ENCODE assay signal across 8 cellular contexts in the genomic region with DNA sequence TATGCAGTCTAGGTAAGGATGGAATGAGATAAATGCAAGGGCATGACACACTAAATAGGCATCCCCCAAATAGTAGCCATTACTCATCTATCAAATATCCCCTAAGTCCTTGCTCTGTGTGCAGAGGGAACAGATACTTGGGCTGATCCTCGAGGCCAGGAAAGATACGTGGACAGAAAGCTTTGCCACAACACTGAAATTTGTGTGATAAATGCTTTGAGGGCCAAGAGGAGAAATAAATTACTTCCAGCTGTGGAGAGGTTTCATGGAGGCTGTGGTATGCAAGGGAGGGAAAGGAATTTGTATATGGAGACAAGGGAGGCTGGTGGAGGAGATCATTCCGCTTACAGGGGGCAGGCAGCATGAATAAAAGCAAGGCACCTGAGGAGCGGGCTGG. TPM values are rescaled to one million over a fixed set of nuclear protein-coding genes. Genes with fewer than 3 reads are reported as not detected.
DNase-seq lines count a peak whose midpoint lies in the region; ATAC-seq and TF ChIP-seq lines count a peak whose summit lies in the region.

No MANE protein-coding gene starts in this region.

- TF ChIP-seq RAD21 in IMR-90 (IDR thresholded peaks at IDR 0.05; ENCODE audit: low read length), result no peak

- DNase-seq in IMR-90, result peak; percentile 94
- DNase-seq in left lung, result no peak
- DNase-seq in transverse colon, result no peak
- DNase-seq in NOMO-1 treated with DMSO at 0.1 percent for 48 hours (lab: John Stamatoyannopoulos, UW; ENCODE audit: unreplicated experiment), result no peak
- no peak for DNase-seq in islet precursor cell
- DNase-seq in substantia nigra (lab: John Stamatoyannopoulos, UW), result no peak

- H2AFZ ChIP-seq in IMR-90 (replicated peaks; ENCODE audit: low read length, poor library complexity), result peak overlapping the region; percentile 80

- peak overlapping the region; percentile 93 for H3K18ac ChIP-seq in IMR-90 (ENCODE audit: low read depth, low read length)

- H3K56ac ChIP-seq in IMR-90 (ENCODE audit: extremely low read depth, insufficient read depth, low read length), result peak overlapping the region; percentile 99

- H3K4me3 ChIP-seq in IMR-90 (ENCODE audit: insufficient read depth, low read depth, low read length), result no peak overlapping the region
- no peak overlapping the region for H3K4me3 ChIP-seq in left lung
- no peak overlapping the region for H3K4me3 ChIP-seq in transverse colon

- H4K91ac ChIP-seq in IMR-90 (ENCODE audit: insufficient read depth, low read depth, low read length), result peak overlapping the region; percentile 99

- TF ChIP-seq POLR2A in IMR-90 (IDR thresholded peaks at IDR 0.05; ENCODE audit: low read depth, low read length) (peak; percentile 50; the same call in 1 of the 2 replicates), transverse colon (IDR thresholded peaks at IDR 0.05) (no peak)

- peak overlapping the region; percentile 99 for H3K4ac ChIP-seq in IMR-90 (ENCODE audit: low read depth, low read length)

- no peak for TF ChIP-seq EP300 in transverse colon (IDR thresholded peaks at IDR 0.05; ENCODE audit: low read depth)

- CTCF ChIA-PET in IMR-90 (lab: Yijun Ruan, JAX), result interaction anchor here (0.9 to 4.9 kb wide), 20 partner anchors 11 to 303 kb away, joined by 3 to 55 read pairs (median 5); partner anchors contain the start of gene G3BP1

- H3K14ac ChIP-seq in IMR-90 (replicated peaks; ENCODE audit: low read depth, low read length), result peak overlapping the region; percentile 98; the same call in 1 of the 2 replicates

- peak overlapping the region; percentile 99 for H2BK20ac ChIP-seq in IMR-90 (ENCODE audit: low read depth, low read length)

- 0 out of 2 replicates have a peak, but pooled peaks cover 4% of the 10 kb centered on the region for H4K20me1 ChIP-seq in IMR-90 (ENCODE audit: insufficient read depth, low read length)

- in situ Hi-C loops in IMR-90 (cut with MboI; ENCODE audit: low sequenced_read_pairs) (loop anchor here (5.0 to 10.0 kb wide), 4 partner anchors 38 to 595 kb away; no protein-coding TSS in a partner anchor), transverse colon (cut with MboI; ENCODE audit: low pct_ligation_motif_present in 1 of 4, low pct_unique_long_range_greater_than_20kb in 1 of 4, low sequenced_read_pairs in 3 of 4) (loop anchor here (5.0 to 25.0 kb wide), 6 partner anchors 75 to 303 kb away; partner anchors contain the start of gene SLC36A1 (in 1 of the 4))

- H2BK5ac ChIP-seq in IMR-90 (ENCODE audit: low read depth, low read length, poor library complexity, severe bottlenecking), result peak overlapping the region; percentile 98

- no peaks in the 10 kb centered on the region for H3K27me3 ChIP-seq in IMR-90 (ENCODE audit: control insufficient read depth, insufficient read depth, low read length)
- H3K27me3 ChIP-seq in left lung, result no peaks in the 10 kb centered on the region
- no peaks in the 10 kb centered on the region for H3K27me3 ChIP-seq in transverse colon

- peak overlapping the region; percentile 98 for H2BK120ac ChIP-seq in IMR-90 (ENCODE audit: low read depth, low read length)

- H3K4me2 ChIP-seq in IMR-90 (ENCODE audit: low read depth, low read length), result peak overlapping the region; percentile 25

- peaks cover 18% of the 10 kb centered on the region for H3K4me1 ChIP-seq in IMR-90 (ENCODE audit: control insufficient read depth, insufficient read depth, low read length)
- peaks cover 18 to 33% of the 10 kb centered on the region in 2 donors for H3K4me1 ChIP-seq in left lung
- peaks cover 3 to 20% (median 10%) of the 10 kb centered on the region in 4 donors for H3K4me1 ChIP-seq in transverse colon

- peak; percentile 58 for ATAC-seq in IMR-90 (ENCODE audit: low read depth)
- ATAC-seq in left lung, result peak; percentile 39
- ATAC-seq in HG03139 (IDR thresholded peaks at IDR 0.05; ENCODE audit: unreplicated experiment), result no peak

- peak overlapping the region; percentile 100 for H3K23ac ChIP-seq in IMR-90 (ENCODE audit: low read depth, low read length)

- H3K27ac ChIP-seq in IMR-90 (ENCODE audit: insufficient read depth, low read length), result peak overlapping the region; percentile 100
- H3K27ac ChIP-seq in cingulate gyrus (ENCODE audit: low read depth, low read length), result peak overlapping the region; percentile 50
- peak overlapping the region; percentile 21 to 79 for H3K27ac ChIP-seq in left lung
- peak overlapping the region; percentile 52 to 74 (median 68) for H3K27ac ChIP-seq in transverse colon
- no peak overlapping the region for H3K27ac ChIP-seq in substantia nigra (ENCODE audit: low read depth, low read length, poor library complexity, severe bottlenecking)

- peak overlapping the region; percentile 97 for H2AK5ac ChIP-seq in IMR-90 (ENCODE audit: low read depth, low read length)

- peak overlapping the region; percentile 90; the same call in 1 of the 2 replicates for H4K5ac ChIP-seq in IMR-90 (ENCODE audit: low read depth, low read length)

- H3K79me1 ChIP-seq in IMR-90 (ENCODE audit: low read depth in 1 of 2, low read length in 2 of 2), result peaks cover 11 to 36% of the 10 kb centered on the region in 2 experiments; a peak in 3 of 4 replicates

- dilution Hi-C loops in IMR-90 (cut with HindIII; ENCODE audit: low sequenced_read_pairs, unreplicated experiment), result no loop called here

- intact Hi-C loops in IMR-90 (cut with micrococcal nuclease) (loop anchor here (1.0 to 5.0 kb wide), 7 partner anchors 22 to 423 kb away; partner anchors contain the start of gene G3BP1), left lung (cut with DNase I) (no loop called here), transverse colon (cut with DNase I; ENCODE audit: low total_unique reads) (loop anchor here (2.0 to 10.0 kb wide), 2 partner anchors 81 to 295 kb away; partner anchors contain the start of gene SLC36A1)

- H3K36me3 ChIP-seq in IMR-90 (ENCODE audit: control insufficient read depth, insufficient read depth, low read length) (0 out of 2 replicates have a peak, but pooled peaks cover 2% of the 10 kb centered on the region), left lung (peaks cover 0 to 36% of the 10 kb centered on the region in 2 donors), transverse colon (no peaks in the 10 kb centered on the region)

- no peak for TF ChIP-seq CTCF in IMR-90 (conservative IDR thresholded peaks at IDR 0.05; ENCODE audit: low read depth, low read length)
- TF ChIP-seq CTCF in left lung (IDR thresholded peaks at IDR 0.05), result no peak
- TF ChIP-seq CTCF in transverse colon (IDR thresholded peaks at IDR 0.05), result no peak

- BruUV-seq in IMR-90 (replicated peaks; lab: Mats Ljungman, UMichigan), result no TSS peak

- H4K8ac ChIP-seq in IMR-90 (ENCODE audit: low read depth in 2 of 2, low read length in 2 of 2), result peak overlapping the region; percentile 87 to 95

- peak overlapping the region; percentile 87; the same call in 2 of the 3 replicates for H2BK15ac ChIP-seq in IMR-90 (ENCODE audit: low read depth, low read length)

- H3K9me1 ChIP-seq in IMR-90 (ENCODE audit: insufficient read depth, low read length), result peaks cover 13% of the 10 kb centered on the region; the same call in 1 of the 2 replicates

- no peaks in the 10 kb centered on the region for H3K9me3 ChIP-seq in IMR-90 (ENCODE audit: control insufficient read depth, insufficient read depth, low read length)
- H3K9me3 ChIP-seq in left lung, result no peaks in the 10 kb centered on the region
- H3K9me3 ChIP-seq in transverse colon, result no peaks in the 10 kb centered on the region

- peak overlapping the region; percentile 99 for H2AK9ac ChIP-seq in IMR-90 (replicated peaks; ENCODE audit: low read depth, low read length, poor library complexity)

- H3K9ac ChIP-seq in IMR-90 (ENCODE audit: low read depth, low read length), result peak overlapping the region; percentile 9; the same call in 1 of the 2 replicates

- WGBS in IMR-90 (ENCODE audit: extremely low coverage in 2 of 2, insufficient read length in 1 of 2), 2 experiments, result 0% methylated on average over 3 of the region's 4 CpGs; no CpG with 5 or more reads in 1 of the 2 experiments
- 68 to 90% methylated on average over 4 of the region's 4 CpGs for WGBS in transverse colon (ENCODE audit: low coverage in 1 of 2), 2 donors

- POLR2A ChIA-PET in IMR-90 (lab: Charles Lee; ENCODE audit: unreplicated experiment), result interaction anchor here (0.6 to 3.5 kb wide), 12 partner anchors 12 to 82 kb away, joined by 3 to 70 read pairs (median 6); partner anchors contain the start of gene SPARC

TF ChIP-seq in IMR-90, 13 proteins besides CTCF, POLR2A, EP300 and RAD21:
- peak; percentile 34; the same call in 1 of the 2 replicates for TF ChIP-seq FOS (IDR thresholded peaks at IDR 0.05; ENCODE audit: low read depth, low read length)
- TF ChIP-seq SMC3 (IDR thresholded peaks at IDR 0.05; ENCODE audit: low read depth, low read length), result no peak

RNA-seq across cellular contexts. Expression of gene ATOX1, which starts 18.5 kb away (rescaled TPM):
- total RNA-seq in IMR-90 (2012; rRNA removed), result 56.3 and 76.7 TPM in 2 replicates
- 360 and 398 TPM in 2 replicates for polyA plus RNA-seq in IMR-90 (2012; rRNA removed)
- 336 and 385 TPM in 2 replicates for polyA plus RNA-seq in IMR-90 (2012; cell fraction: cytosol; rRNA removed)
- polyA plus RNA-seq in IMR-90 (2012; cell fraction: nucleus; rRNA removed; ENCODE audit: low replicate concordance), result 87.4 and 97.2 TPM in 2 replicates
- total RNA-seq in left lung, result 10 to 100 TPM; 72.1 to 89.7 TPM
- total RNA-seq in transverse colon, result 10 to 100 TPM in 2 of 4 donors, 1 to 10 TPM in 2; 5.0 to 81.1 (median 31.7) TPM

RNA-seq across cellular contexts. Expression of gene G3BP1, which starts 31.8 kb away (rescaled TPM):
- total RNA-seq in IMR-90 (2012; rRNA removed), result 272 and 482 TPM in 2 replicates
- 32.8 and 40.2 TPM in 2 replicates for polyA plus RNA-seq in IMR-90 (2012; rRNA removed)
- 11.6 and 22.4 TPM in 2 replicates for polyA plus RNA-seq in IMR-90 (2012; cell fraction: cytosol; rRNA removed)
- 6.2 and 28.5 TPM in 2 replicates for polyA plus RNA-seq in IMR-90 (2012; cell fraction: nucleus; rRNA removed; ENCODE audit: low replicate concordance)
- total RNA-seq in left lung, result 100 to 1,000 TPM; 150 to 207 TPM
- 10 to 100 TPM; 35.4 to 88.6 (median 66.7) TPM for total RNA-seq in transverse colon

RNA-seq across cellular contexts. Expression of gene SPARC, which starts 53.2 kb away (rescaled TPM):
- total RNA-seq in IMR-90 (2012; rRNA removed) (1,186 and 1,450 TPM in 2 replicates), left lung (1,000 to 10,000 TPM; 1,647 to 5,045 TPM), transverse colon (100 to 1,000 TPM in 1 of 4 donors, 10 to 100 TPM in 3; 47.9 to 267 (median 85.1) TPM)
- polyA plus RNA-seq in IMR-90 (2012; rRNA removed), result 4,692 and 5,281 TPM in 2 replicates
- 1,755 and 1,772 TPM in 2 replicates for polyA plus RNA-seq in IMR-90 (2012; cell fraction: cytosol; rRNA removed)
- 949 and 1,641 TPM in 2 replicates for polyA plus RNA-seq in IMR-90 (2012; cell fraction: nucleus; rRNA removed; ENCODE audit: low replicate concordance)

Comparison
In these comparisons a context has a peak if more than half of its experiments do, and no peak if none do; other contexts are left out.
1. intact Hi-C loops: an anchor here in IMR-90 (1.0 to 5.0 kb wide) and transverse colon (2.0 to 10.0 kb wide); none called in left lung.